In the genomic region with DNA sequence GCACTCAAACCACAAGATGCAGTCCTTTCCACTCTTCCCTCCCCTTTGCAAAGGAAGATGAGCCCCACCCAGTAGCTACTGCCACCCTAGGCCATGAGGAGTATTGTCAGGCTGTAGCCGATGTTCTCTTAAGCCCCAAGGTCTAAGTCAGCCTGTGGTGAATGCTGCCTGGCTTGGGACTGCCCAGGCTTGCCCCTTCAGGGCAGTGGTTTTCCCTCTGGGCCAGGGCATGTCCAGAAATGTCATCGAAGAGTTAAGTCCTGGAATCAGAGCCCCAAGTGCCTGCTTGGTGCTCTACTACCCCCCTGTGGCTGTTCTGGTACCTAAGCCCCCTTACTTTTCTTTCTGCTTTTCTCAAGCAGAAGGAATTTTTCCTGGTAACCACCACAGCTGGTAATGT, we compare ENCODE assay signal across 9 cellular contexts. TPM values are rescaled to one million over a fixed set of nuclear protein-coding genes. Genes with fewer than 3 reads are reported as not detected.
A peak's percentile ranks its signal among the peaks of the same experiment; 100 is the strongest.
DNase-seq lines count a peak whose midpoint lies in the region; ATAC-seq, FAIRE-seq and TF ChIP-seq lines count a peak whose summit lies in the region.
"Had no signal": no experiment of that assay in that cellular context is flagged by ENCODE, and none has a peak within 500 bp of the region (broad histone marks: within the 10 kb centered on the region; RNA-seq: fewer than 3 reads in every experiment).

No MANE protein-coding gene starts in this region.

- no peaks in the 10 kb centered on the region for H3K4me1 Mint-ChIP-seq in brain
- no peaks in the 10 kb centered on the region for H3K4me1 Mint-ChIP-seq in neural progenitor cell

- DNase-seq in GM12864 (ENCODE audit: low read depth), result no peak
- DNase-seq in HTR-8/SVneo (ENCODE audit: insufficient read length, low spot score), result peak; percentile 51
- DNase-seq in neural progenitor cell (ENCODE audit: low spot score), result peak; percentile 59
- DNase-seq in cerebellar nuclear complex (lab: John Stamatoyannopoulos, UW), result no peak
- DNase-seq in 8988T, result no peak
- no peak for DNase-seq in upper lobe of right lung

- H3K79me2 ChIP-seq in neural progenitor cell (ENCODE audit: low read depth), result no peaks in the 10 kb centered on the region

- peaks cover 7% of the 10 kb centered on the region for H3K27me3 Mint-ChIP-seq in brain
- H3K27me3 Mint-ChIP-seq in neural progenitor cell (ENCODE audit: insufficient read depth, low read depth), result no peaks in the 10 kb centered on the region

- no peak overlapping the region for H3K27ac ChIP-seq in neural progenitor cell
- H3K27ac ChIP-seq in upper lobe of right lung, result no peak overlapping the region

- H3K4me3 ChIP-seq in GM12864 (ENCODE audit: low read depth, low read length) (no peak overlapping the region), neural progenitor cell (no peak overlapping the region), upper lobe of right lung (no peak overlapping the region)

- ATAC-seq in GM21367 (IDR thresholded peaks at IDR 0.05; ENCODE audit: unreplicated experiment), result peak; percentile 62
- ATAC-seq in upper lobe of right lung, result no peak

- no peaks in the 10 kb centered on the region for H4K20me1 ChIP-seq in neural progenitor cell (ENCODE audit: low read depth)

- H3K4me3 Mint-ChIP-seq in brain (no peak overlapping the region), neural progenitor cell (no peak overlapping the region)

- H3K4me2 ChIP-seq in neural progenitor cell, result no peak overlapping the region

- H3K4me1 ChIP-seq in neural progenitor cell, result no peaks in the 10 kb centered on the region
- H3K4me1 ChIP-seq in upper lobe of right lung, result no peaks in the 10 kb centered on the region

- H3K36me3 Mint-ChIP-seq in brain (no peaks in the 10 kb centered on the region), neural progenitor cell (no peaks in the 10 kb centered on the region)

- no peaks in the 10 kb centered on the region for H3K36me3 ChIP-seq in neural progenitor cell
- H3K36me3 ChIP-seq in upper lobe of right lung, result no peaks in the 10 kb centered on the region

- H3K9me3 ChIP-seq in neural progenitor cell (ENCODE audit: low read depth) (peaks cover 2% of the 10 kb centered on the region), upper lobe of right lung (no peaks in the 10 kb centered on the region)

- H3K9me3 Mint-ChIP-seq in brain (peaks cover 3 to 22% (median 6%) of the 10 kb centered on the region in 5 experiments), neural progenitor cell (peaks cover 3% of the 10 kb centered on the region)

- intact Hi-C loops in upper lobe of right lung (cut with DNase I), result no loop called here

- H3K27me3 ChIP-seq in neural progenitor cell (no peaks in the 10 kb centered on the region), upper lobe of right lung (no peaks in the 10 kb centered on the region)

- no peak overlapping the region for H3K9ac ChIP-seq in neural progenitor cell

- no peaks in the 10 kb centered on the region for H3F3A ChIP-seq in neural progenitor cell (ENCODE audit: low read depth)

- no peak overlapping the region for H3K27ac Mint-ChIP-seq in brain
- no peak overlapping the region for H3K27ac Mint-ChIP-seq in neural progenitor cell

- peak; percentile 54 for TF ChIP-seq CTCF in GM12864 (IDR thresholded peaks at IDR 0.05; ENCODE audit: low read depth, low read length, missing control alignments)
- TF ChIP-seq CTCF in brain (conservative IDR thresholded peaks at IDR 0.05), result peak; percentile 25 to 36
- peak; percentile 50 for TF ChIP-seq CTCF in neural progenitor cell (IDR thresholded peaks at IDR 0.05)
- no peak for TF ChIP-seq CTCF in upper lobe of right lung (IDR thresholded peaks at IDR 0.05)

- peak; percentile 98 for FAIRE-seq in HTR-8/SVneo (lab: Jason Lieb, UNC)
- FAIRE-seq: TTC549 had no signal

- H2AFZ ChIP-seq in neural progenitor cell (replicated peaks), result peak overlapping the region; percentile 57

RNA-seq across cellular contexts. Expression of a gene that starts 11.8 kb away (rescaled TPM):
- polyA plus RNA-seq in brain (ENCODE audit: insufficient read depth, low read depth, low replicate concordance), result 333 TPM
- 446 and 531 TPM in 2 replicates for total RNA-seq in neural progenitor cell (ENCODE audit: low replicate concordance)
- total RNA-seq in upper lobe of right lung, result 250 TPM

RNA-seq across cellular contexts. Expression of a gene that starts 47.2 kb away (rescaled TPM):
- 22.6 TPM for polyA plus RNA-seq in brain (ENCODE audit: insufficient read depth, low read depth, low replicate concordance)
- total RNA-seq in neural progenitor cell (ENCODE audit: low replicate concordance) (71.5 and 103 TPM in 2 replicates), upper lobe of right lung (12.9 TPM)

Comparison
In these comparisons a context has a peak if more than half of its experiments do, and no peak if none do; other contexts are left out.
1. DNase-seq: peak in HTR-8/SVneo (single experiment) and neural progenitor cell (single experiment); none in GM12864 (single experiment), cerebellar nuclear complex (0 of 2), 8988T (single experiment) and upper lobe of right lung (single experiment).